19 cellular contexts compared by ENCODE assay signal in genomic region chr1:75482951-75483350, GRCh38.
DNase-seq lines count a peak whose midpoint lies in the region; ATAC-seq, FAIRE-seq and TF ChIP-seq lines count a peak whose summit lies in the region.
"Had no signal": no experiment of that assay in that cellular context is flagged by ENCODE, and none has a peak within 500 bp of the region (broad histone marks: within the 10 kb centered on the region; RNA-seq: fewer than 3 reads in every experiment).

No MANE protein-coding gene starts in this region.

- FAIRE-seq in G401.6 (lab: Jason Lieb, UNC) = peak; percentile 6
- FAIRE-seq: GM12878 had no signal

- H3K27me3 ChIP-seq in dorsolateral prefrontal cortex = no peaks in the 10 kb centered on the region
- H3K27me3 ChIP-seq: MG63 had no signal

- no peak overlapping the region for H3K4me3 ChIP-seq in dorsolateral prefrontal cortex
- H3K4me3 ChIP-seq: GM12878, MG63, SJCRH30 had no signal

- H3K27ac ChIP-seq in VCaP (peak overlapping the region; percentile 19; the same call in 1 of the 2 replicates), dorsolateral prefrontal cortex (no peak overlapping the region)
- H3K27ac ChIP-seq: C4-2B, RWPE1, SJCRH30 had no signal

- TF ChIP-seq CTCF in VCaP (conservative IDR thresholded peaks at IDR 0.05) = no peak; the same call in 1 of the 2 replicates
- no peak for TF ChIP-seq CTCF in dorsolateral prefrontal cortex (IDR thresholded peaks at IDR 0.05 in 54 of 56, conservative IDR thresholded peaks at IDR 0.05 in 2 of 56; ENCODE audit: low read depth in 1 of 56, partially characterized antibody in 56 of 56)

- intact Hi-C loops in dorsolateral prefrontal cortex (cut with DNase I) = no loop called here

- DNase-seq in NCI-H510A (lab: John Stamatoyannopoulos, UW) = peak; percentile 5
- DNase-seq in pulmonary artery endothelial cell (ENCODE audit: low read depth, low spot score) = peak; percentile 45
- no peak for DNase-seq in dorsolateral prefrontal cortex
- DNase-seq in NCI-H345 (lab: John Stamatoyannopoulos, UW) = no peak
- DNase-seq: ACHN, Karpas-422, MG63, NCI-H1105, NCI-H187 treated with DMSO at 0.1 percent for 48 hours, NCI-H2227 treated with DMSO at 0.1 percent for 48 hours, NCI-H526, OCI-M1, SJCRH30 had no signal

- ATAC-seq in GM19023 (IDR thresholded peaks at IDR 0.05; ENCODE audit: unreplicated experiment) = no peak
- ATAC-seq: GM12878 had no signal

Comparison
In these comparisons a context has a peak if more than half of its experiments do, and no peak if none do; other contexts are left out.
1. DNase-seq: peak in NCI-H510A (single experiment) and pulmonary artery endothelial cell (single experiment); none in dorsolateral prefrontal cortex (0 of 10) and NCI-H345 (single experiment).